In genomic region chr9:131469951-131470350, GRCh38 we compare ENCODE assay signal across 23 cellular contexts. TPM values are rescaled to one million over a fixed set of nuclear protein-coding genes. Genes with fewer than 3 reads are reported as not detected.
DNase-seq lines count a peak whose midpoint lies in the region; ATAC-seq and TF ChIP-seq lines count a peak whose summit lies in the region.
"Had no signal": no experiment of that assay in that cellular context is flagged by ENCODE, and none has a peak within 500 bp of the region (broad histone marks: within the 10 kb centered on the region; RNA-seq: fewer than 3 reads in every experiment).

No MANE protein-coding gene starts in this region.

- no peak overlapping the region for H3K4me3 Mint-ChIP-seq in activated CD4-positive, alpha-beta T cell treated with anti-CD3 and anti-CD28 coated beads, Interleukin-2, amount 10 ng/mL, durations not matched to agents 7 days and 5 days
- H3K4me3 Mint-ChIP-seq in CD14-positive monocyte (no peak overlapping the region), WTC11 (no peak overlapping the region), Calu3 (ENCODE audit: low read depth, unreplicated experiment) (no peak overlapping the region)
- H3K4me3 Mint-ChIP-seq: activated T-cell treated with anti-CD3 and anti-CD28 coated beads, Interleukin-2, amount 50 U/mL, for 72 hours; brain; mesothelial cell of epicardium; type B pancreatic cell had no signal

- TF ChIP-seq CTCF in CD14-positive monocyte (IDR thresholded peaks at IDR 0.05) (no peak), WTC11 (IDR thresholded peaks at IDR 0.05) (no peak), Calu3 (IDR thresholded peaks at IDR 0.05; ENCODE audit: unreplicated experiment) (no peak)

- CTCF ChIA-PET in activated CD4-positive, alpha-beta T cell treated with anti-CD3 and anti-CD28 coated beads, Interleukin-2, amount 10 ng/mL, durations not matched to agents 7 days and 5 days (lab: Charles Lee): no interaction called here
- CTCF ChIA-PET in WTC11 (lab: Charles Lee) (no interaction called here), Calu3 (lab: Charles Lee) (no interaction called here)

- no TSS peak for BruUV-seq in Calu3 (replicated peaks; lab: Mats Ljungman, UMichigan)

- POLR2A ChIA-PET in activated CD4-positive, alpha-beta T cell treated with anti-CD3 and anti-CD28 coated beads, Interleukin-2, amount 10 ng/mL, durations not matched to agents 7 days and 5 days (lab: Charles Lee): no interaction called here
- POLR2A ChIA-PET in WTC11 (lab: Charles Lee): no interaction called here

- no peak for DNase-seq in activated CD4-positive, alpha-beta T cell treated with anti-CD3 and anti-CD28 coated beads, Interleukin-2, amount 10 ng/mL, durations not matched to agents 7 days and 5 days
- no peak for DNase-seq in activated CD4-positive, alpha-beta T cell treated with anti-CD3 and anti-CD28 coated beads for 48 hours
- peak; percentile 13 for DNase-seq in CD14-positive monocyte (ENCODE audit: low spot score)
- DNase-seq in WTC11 (ENCODE audit: low spot score): no peak
- DNase-seq in mesenteric fat pad (ENCODE audit: low spot score): peak; percentile 57
- no peak for DNase-seq in cortex of kidney (lab: John Stamatoyannopoulos, UW)
- no peak for DNase-seq in Calu3
- DNase-seq: activated CD8-positive, alpha-beta memory T cell treated with anti-CD3 and anti-CD28 coated beads for 24 hours; activated T-cell treated with anti-CD3 and anti-CD28 coated beads, Interleukin-2, amount 50 U/mL, for 72 hours; DMS79; GF-D8; hypothalamus; NCI-H1436 treated with DMSO at 0.1 percent for 48 hours; NCI-H2107; NCI-H446; NCI-H82; stimulated activated CD4-positive, alpha-beta T cell treated with anti-CD3 and anti-CD28 coated beads, Interleukin-15, amount 100 ng/mL, for 24 hours had no signal

- intact Hi-C loops in CD14-positive monocyte (cut with micrococcal nuclease): no loop called here
- intact Hi-C loops in Calu3 (cut with micrococcal nuclease; ENCODE audit: unreplicated experiment): no loop called here

- peaks cover 3% of the 10 kb centered on the region for H3K4me1 Mint-ChIP-seq in activated CD4-positive, alpha-beta T cell treated with anti-CD3 and anti-CD28 coated beads, Interleukin-2, amount 10 ng/mL, durations not matched to agents 7 days and 5 days
- H3K4me1 Mint-ChIP-seq in CD14-positive monocyte (no peaks in the 10 kb centered on the region), WTC11 (no peaks in the 10 kb centered on the region), Calu3 (ENCODE audit: low read depth, unreplicated experiment) (peaks cover 11% of the 10 kb centered on the region)
- H3K4me1 Mint-ChIP-seq: brain, mesothelial cell of epicardium had no signal

- H3K27me3 Mint-ChIP-seq in activated CD4-positive, alpha-beta T cell treated with anti-CD3 and anti-CD28 coated beads, Interleukin-2, amount 10 ng/mL, durations not matched to agents 7 days and 5 days: no peaks in the 10 kb centered on the region
- H3K27me3 Mint-ChIP-seq in CD14-positive monocyte (ENCODE audit: low read depth in 3 of 3) (no peaks in the 10 kb centered on the region), WTC11 (ENCODE audit: low read depth) (no peaks in the 10 kb centered on the region; the same call in 1 of the 2 replicates), Calu3 (ENCODE audit: unreplicated experiment) (no peaks in the 10 kb centered on the region)
- H3K27me3 Mint-ChIP-seq: type B pancreatic cell had no signal

- peak overlapping the region; percentile 47 for H3K27ac Mint-ChIP-seq in activated CD4-positive, alpha-beta T cell treated with anti-CD3 and anti-CD28 coated beads, Interleukin-2, amount 10 ng/mL, durations not matched to agents 7 days and 5 days
- H3K27ac Mint-ChIP-seq in CD14-positive monocyte: peak overlapping the region in 1 of 7 donors; percentile 52
- H3K27ac Mint-ChIP-seq in WTC11: peak overlapping the region; percentile 65
- H3K27ac Mint-ChIP-seq in Calu3 (ENCODE audit: unreplicated experiment): no peak overlapping the region
- H3K27ac Mint-ChIP-seq: activated T-cell treated with anti-CD3 and anti-CD28 coated beads, Interleukin-2, amount 50 U/mL, for 72 hours; mesothelial cell of epicardium; type B pancreatic cell had no signal

- ATAC-seq in WTC11 (no peak), GM21717 (IDR thresholded peaks at IDR 0.05; ENCODE audit: unreplicated experiment) (no peak)
- ATAC-seq: activated T-cell treated with anti-CD3 and anti-CD28 coated beads, Interleukin-2, amount 50 U/mL, for 72 hours; gastroesophageal sphincter; SK-N-SH treated with all-trans-retinoic acid at 6 μM for 48 hours had no signal

- H3K36me3 Mint-ChIP-seq in activated CD4-positive, alpha-beta T cell treated with anti-CD3 and anti-CD28 coated beads, Interleukin-2, amount 10 ng/mL, durations not matched to agents 7 days and 5 days (ENCODE audit: low read depth): peaks cover 79% of the 10 kb centered on the region
- peaks cover 80 to 95% of the 10 kb centered on the region in 2 donors for H3K36me3 Mint-ChIP-seq in CD14-positive monocyte
- peaks cover 86% of the 10 kb centered on the region for H3K36me3 Mint-ChIP-seq in WTC11
- peaks cover 50% of the 10 kb centered on the region for H3K36me3 Mint-ChIP-seq in Calu3 (ENCODE audit: insufficient read depth, unreplicated experiment)

- no peaks in the 10 kb centered on the region for H3K9me3 Mint-ChIP-seq in activated CD4-positive, alpha-beta T cell treated with anti-CD3 and anti-CD28 coated beads, Interleukin-2, amount 10 ng/mL, durations not matched to agents 7 days and 5 days
- H3K9me3 Mint-ChIP-seq in CD14-positive monocyte (peaks cover 0 to 2% (median 0%) of the 10 kb centered on the region in 7 donors), WTC11 (no peaks in the 10 kb centered on the region), Calu3 (ENCODE audit: low read depth, unreplicated experiment) (no peaks in the 10 kb centered on the region)
- H3K9me3 Mint-ChIP-seq: activated T-cell treated with anti-CD3 and anti-CD28 coated beads, Interleukin-2, amount 50 U/mL, for 72 hours; type B pancreatic cell had no signal

TF ChIP-seq in WTC11, 78 proteins besides CTCF, POLR2A, EP300 and RAD21 (continues in another document):
- TF ChIP-seq RORB (CRISPR knock-in tag; IDR thresholded peaks at IDR 0.05) (no peak), CBFB (CRISPR knock-in tag; IDR thresholded peaks at IDR 0.05; ENCODE audit: low read depth) (no peak), PRRX2 (CRISPR knock-in tag; IDR thresholded peaks at IDR 0.05) (no peak), JUN (CRISPR knock-in tag; IDR thresholded peaks at IDR 0.05) (no peak)
- TF ChIP-seq, protein P1, sequence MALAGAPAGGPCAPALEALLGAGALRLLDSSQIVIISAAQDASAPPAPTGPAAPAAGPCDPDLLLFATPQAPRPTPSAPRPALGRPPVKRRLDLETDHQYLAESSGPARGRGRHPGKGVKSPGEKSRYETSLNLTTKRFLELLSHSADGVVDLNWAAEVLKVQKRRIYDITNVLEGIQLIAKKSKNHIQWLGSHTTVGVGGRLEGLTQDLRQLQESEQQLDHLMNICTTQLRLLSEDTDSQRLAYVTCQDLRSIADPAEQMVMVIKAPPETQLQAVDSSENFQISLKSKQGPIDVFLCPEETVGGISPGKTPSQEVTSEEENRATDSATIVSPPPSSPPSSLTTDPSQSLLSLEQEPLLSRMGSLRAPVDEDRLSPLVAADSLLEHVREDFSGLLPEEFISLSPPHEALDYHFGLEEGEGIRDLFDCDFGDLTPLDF (CRISPR knock-in tag; IDR thresholded peaks at IDR 0.05): no peak
- TF ChIP-seq, protein P2, sequence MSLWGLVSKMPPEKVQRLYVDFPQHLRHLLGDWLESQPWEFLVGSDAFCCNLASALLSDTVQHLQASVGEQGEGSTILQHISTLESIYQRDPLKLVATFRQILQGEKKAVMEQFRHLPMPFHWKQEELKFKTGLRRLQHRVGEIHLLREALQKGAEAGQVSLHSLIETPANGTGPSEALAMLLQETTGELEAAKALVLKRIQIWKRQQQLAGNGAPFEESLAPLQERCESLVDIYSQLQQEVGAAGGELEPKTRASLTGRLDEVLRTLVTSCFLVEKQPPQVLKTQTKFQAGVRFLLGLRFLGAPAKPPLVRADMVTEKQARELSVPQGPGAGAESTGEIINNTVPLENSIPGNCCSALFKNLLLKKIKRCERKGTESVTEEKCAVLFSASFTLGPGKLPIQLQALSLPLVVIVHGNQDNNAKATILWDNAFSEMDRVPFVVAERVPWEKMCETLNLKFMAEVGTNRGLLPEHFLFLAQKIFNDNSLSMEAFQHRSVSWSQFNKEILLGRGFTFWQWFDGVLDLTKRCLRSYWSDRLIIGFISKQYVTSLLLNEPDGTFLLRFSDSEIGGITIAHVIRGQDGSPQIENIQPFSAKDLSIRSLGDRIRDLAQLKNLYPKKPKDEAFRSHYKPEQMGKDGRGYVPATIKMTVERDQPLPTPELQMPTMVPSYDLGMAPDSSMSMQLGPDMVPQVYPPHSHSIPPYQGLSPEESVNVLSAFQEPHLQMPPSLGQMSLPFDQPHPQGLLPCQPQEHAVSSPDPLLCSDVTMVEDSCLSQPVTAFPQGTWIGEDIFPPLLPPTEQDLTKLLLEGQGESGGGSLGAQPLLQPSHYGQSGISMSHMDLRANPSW (CRISPR knock-in tag; conservative IDR thresholded peaks at IDR 0.05; ENCODE audit: low read depth): no peak

RNA-seq across cellular contexts. Expression of gene POMT1, which starts 32.8 kb away (rescaled TPM):
- total RNA-seq in activated CD4-positive, alpha-beta T cell treated with anti-CD3 and anti-CD28 coated beads, Interleukin-2, amount 10 ng/mL, durations not matched to agents 7 days and 5 days: 10 to 100 TPM; 47.7 to 54.1 TPM
- 1 to 10 TPM; 5.9 to 7.5 TPM for polyA plus RNA-seq in CD14-positive monocyte
- total RNA-seq in WTC11 (2021): 35.2 to 36.4 TPM (median 36.2 TPM) in 3 replicates
- total RNA-seq in mesenteric fat pad: 17.3 TPM
- 13.6 and 15.8 TPM in 2 replicates for total RNA-seq in Calu3 (2022)

Comparison
In these comparisons a context has a peak if more than half of its experiments do, and no peak if none do; other contexts are left out.
1. DNase-seq: peak in CD14-positive monocyte (single experiment) and mesenteric fat pad (single experiment); none in activated CD4-positive, alpha-beta T cell treated with anti-CD3 and anti-CD28 coated beads, Interleukin-2, amount 10 ng/mL, durations not matched to agents 7 days and 5 days (single experiment), activated CD4-positive, alpha-beta T cell treated with anti-CD3 and anti-CD28 coated beads for 48 hours (single experiment), WTC11 (single experiment), cortex of kidney (single experiment) and Calu3 (single experiment).